Comparison of ENCODE assay signal across 1 cellular context in genomic region chr13:79402074-79402635, GRCh38.
TF ChIP-seq lines count a peak whose summit lies in the region.

No MANE protein-coding gene starts in this region.

TF ChIP-seq in neural cell, 6 proteins besides CTCF, POLR2A, EP300 and RAD21 (continued from another document):
- TF ChIP-seq TAF1 (IDR thresholded peaks at IDR 0.05; ENCODE audit: low read depth) (no peak), REST (IDR thresholded peaks at IDR 0.05; ENCODE audit: borderline replicate concordance) (no peak), MXI1 (conservative IDR thresholded peaks at IDR 0.05; ENCODE audit: poor library complexity, severe bottlenecking) (no peak)
TF ChIP-seq in neural cell: peak in this region for 0.
